In genomic region chr2:127570282-127571250, GRCh38 we compare ENCODE assay signal across 16 cellular contexts. TPM values are rescaled to one million over a fixed set of nuclear protein-coding genes. Genes with fewer than 3 reads are reported as not detected.
DNase-seq lines count a peak whose midpoint lies in the region; ATAC-seq, FAIRE-seq and TF ChIP-seq lines count a peak whose summit lies in the region.
"Had no signal": no experiment of that assay in that cellular context is flagged by ENCODE, and none has a peak within 500 bp of the region (broad histone marks: within the 10 kb centered on the region; RNA-seq: fewer than 3 reads in every experiment).

No MANE protein-coding gene starts in this region.

- H3K4me3 Mint-ChIP-seq in astrocyte (ENCODE audit: unreplicated experiment): no peak overlapping the region
- H3K4me3 Mint-ChIP-seq: stimulated activated effector memory CD8-positive, alpha-beta T cell treated with anti-CD3 and anti-CD28 coated beads, Interleukin-12 subunit alpha, Interleukin-12 subunit beta, amount 100 ng/mL, for 72 hours had no signal

- H3K9ac ChIP-seq in astrocyte (ENCODE audit: low read length): no peak overlapping the region
- H3K9ac ChIP-seq in smooth muscle cell (ENCODE audit: low read depth): no peak overlapping the region

- H3K4me2 ChIP-seq in astrocyte (ENCODE audit: low read length) (peak overlapping the region; percentile 20), smooth muscle cell (no peak overlapping the region)

- ATAC-seq in HG02970 (IDR thresholded peaks at IDR 0.05; ENCODE audit: low FRiP score, unreplicated experiment) (no peak), gastroesophageal sphincter (no peak)
- ATAC-seq: stimulated activated effector memory CD8-positive, alpha-beta T cell treated with anti-CD3 and anti-CD28 coated beads, Interleukin-12 subunit alpha, Interleukin-12 subunit beta, amount 100 ng/mL, for 72 hours had no signal

- WGBS in spleen, 5 donors: 63 to 79% (median 77%) methylated on average over 18 of the region's 18 CpGs
- 76% methylated on average over 18 of the region's 18 CpGs for WGBS in smooth muscle cell (ENCODE audit: low lambda C conversion rate)
- 40 to 57% methylated on average over 15 to 18 of the region's 18 CpGs for WGBS in gastroesophageal sphincter (ENCODE audit: low coverage in 1 of 2), 2 donors

- FAIRE-seq in astrocyte (lab: Jason Lieb, UNC): peak; percentile 70
- no peak for FAIRE-seq in D721Med (lab: Jason Lieb, UNC)

- H4K20me1 ChIP-seq in astrocyte (ENCODE audit: insufficient read depth, low read length) (no peaks in the 10 kb centered on the region), smooth muscle cell (ENCODE audit: low read depth) (no peaks in the 10 kb centered on the region)

- no peaks in the 10 kb centered on the region for H3K9me3 Mint-ChIP-seq in astrocyte (ENCODE audit: unreplicated experiment)
- H3K9me3 Mint-ChIP-seq: stimulated activated effector memory CD8-positive, alpha-beta T cell treated with anti-CD3 and anti-CD28 coated beads, Interleukin-12 subunit alpha, Interleukin-12 subunit beta, amount 100 ng/mL, for 72 hours had no signal

- H3K27me3 ChIP-seq in astrocyte (ENCODE audit: insufficient read depth, low read length): no peaks in the 10 kb centered on the region
- H3K27me3 ChIP-seq in left ventricle myocardium inferior (ENCODE audit: low read depth): no peaks in the 10 kb centered on the region
- H3K27me3 ChIP-seq in spleen (replicated peaks in 1 of 7): no peaks in the 10 kb centered on the region
- no peaks in the 10 kb centered on the region for H3K27me3 ChIP-seq in smooth muscle cell (ENCODE audit: low read depth)
- peaks cover 3% of the 10 kb centered on the region for H3K27me3 ChIP-seq in gastroesophageal sphincter
- H3K27me3 ChIP-seq: ovary had no signal

- H2AFZ ChIP-seq in astrocyte (ENCODE audit: low read depth, low read length) (no peak overlapping the region), smooth muscle cell (ENCODE audit: low read depth) (no peak overlapping the region)

- TF ChIP-seq EP300 in gastroesophageal sphincter (IDR thresholded peaks at IDR 0.05): no peak

- TF ChIP-seq POLR2A in spleen (IDR thresholded peaks at IDR 0.05) (no peak), gastroesophageal sphincter (IDR thresholded peaks at IDR 0.05) (no peak)

- H3K4me3 ChIP-seq in astrocyte (ENCODE audit: insufficient read depth, low read depth, low read length): no peak overlapping the region
- no peak overlapping the region for H3K4me3 ChIP-seq in left ventricle myocardium inferior
- H3K4me3 ChIP-seq in spleen: no peak overlapping the region
- no peak overlapping the region for H3K4me3 ChIP-seq in smooth muscle cell
- H3K4me3 ChIP-seq in gastroesophageal sphincter: no peak overlapping the region
- H3K4me3 ChIP-seq: lung, ovary had no signal

- H3K4me1 Mint-ChIP-seq in astrocyte (ENCODE audit: low read depth, unreplicated experiment): peaks cover 11% of the 10 kb centered on the region

- H3K79me2 ChIP-seq in astrocyte (ENCODE audit: insufficient read depth, low read length): no peaks in the 10 kb centered on the region
- no peaks in the 10 kb centered on the region for H3K79me2 ChIP-seq in smooth muscle cell (ENCODE audit: low read depth)

- H3K9me3 ChIP-seq in astrocyte (ENCODE audit: insufficient read depth, low read depth, low read length) (no peaks in the 10 kb centered on the region), left ventricle myocardium inferior (replicated peaks) (no peaks in the 10 kb centered on the region), spleen (no peaks in the 10 kb centered on the region), smooth muscle cell (replicated peaks; ENCODE audit: low read depth) (no peaks in the 10 kb centered on the region), gastroesophageal sphincter (no peaks in the 10 kb centered on the region)
- H3K9me3 ChIP-seq: ovary had no signal

- no peaks in the 10 kb centered on the region for H3F3A ChIP-seq in smooth muscle cell (ENCODE audit: low read depth)

- peaks cover 25% of the 10 kb centered on the region for H3K27me3 Mint-ChIP-seq in astrocyte (ENCODE audit: low read depth, unreplicated experiment)

- H3K4me1 ChIP-seq in astrocyte (ENCODE audit: insufficient read depth, low read length): peaks cover 17% of the 10 kb centered on the region
- peaks cover 27% of the 10 kb centered on the region for H3K4me1 ChIP-seq in left ventricle myocardium inferior
- H3K4me1 ChIP-seq in spleen: peaks cover 0 to 15% (median 7%) of the 10 kb centered on the region in 6 donors
- H3K4me1 ChIP-seq in smooth muscle cell (ENCODE audit: low read depth): no peaks in the 10 kb centered on the region
- peaks cover 0 to 21% (median 6%) of the 10 kb centered on the region in 3 donors for H3K4me1 ChIP-seq in gastroesophageal sphincter

- peak; percentile 28 for DNase-seq in GM03348 (ENCODE audit: low spot score)
- peak; percentile 63 for DNase-seq in astrocyte (ENCODE audit: low read depth)
- peak; percentile 37 for DNase-seq in left ventricle myocardium inferior
- peak; percentile 67 for DNase-seq in spleen
- no peak for DNase-seq in smooth muscle cell (lab: John Stamatoyannopoulos, UW; ENCODE audit: unreplicated experiment)
- DNase-seq in D721Med (ENCODE audit: insufficient read length, low spot score): no peak
- DNase-seq: amniotic stem cell; effector CD8-positive, alpha-beta T cell; NCI-H1436 treated with DMSO at 0.1 percent for 48 hours; NCI-H526; SHP77 had no signal

- H3K36me3 ChIP-seq in astrocyte (ENCODE audit: insufficient read depth, low read length) (no peaks in the 10 kb centered on the region), left ventricle myocardium inferior (no peaks in the 10 kb centered on the region), spleen (no peaks in the 10 kb centered on the region), smooth muscle cell (ENCODE audit: low read depth) (no peaks in the 10 kb centered on the region), gastroesophageal sphincter (no peaks in the 10 kb centered on the region)
- H3K36me3 ChIP-seq: ovary had no signal

- intact Hi-C loops in left ventricle myocardium inferior (cut with micrococcal nuclease): no loop called here
- intact Hi-C loops in spleen (cut with DNase I; ENCODE audit: low total_unique reads): no loop called here

- H3K27ac Mint-ChIP-seq in astrocyte (ENCODE audit: unreplicated experiment): peak overlapping the region; percentile 50
- H3K27ac Mint-ChIP-seq: stimulated activated effector memory CD8-positive, alpha-beta T cell treated with anti-CD3 and anti-CD28 coated beads, Interleukin-12 subunit alpha, Interleukin-12 subunit beta, amount 100 ng/mL, for 72 hours had no signal

- H3K36me3 Mint-ChIP-seq in astrocyte (ENCODE audit: low read depth, unreplicated experiment): no peaks in the 10 kb centered on the region
- H3K36me3 Mint-ChIP-seq: stimulated activated effector memory CD8-positive, alpha-beta T cell treated with anti-CD3 and anti-CD28 coated beads, Interleukin-12 subunit alpha, Interleukin-12 subunit beta, amount 100 ng/mL, for 72 hours had no signal

- H3K27ac ChIP-seq in astrocyte (ENCODE audit: low read depth, low read length): no peak overlapping the region
- no peak overlapping the region for H3K27ac ChIP-seq in left ventricle myocardium inferior (replicated peaks)
- no peak overlapping the region for H3K27ac ChIP-seq in spleen
- no peak overlapping the region for H3K27ac ChIP-seq in smooth muscle cell (ENCODE audit: low read depth)
- H3K27ac ChIP-seq in gastroesophageal sphincter: no peak overlapping the region
- H3K27ac ChIP-seq: ovary had no signal

- TF ChIP-seq CTCF in astrocyte (IDR thresholded peaks at IDR 0.05; ENCODE audit: insufficient read depth, low read depth, low read length) (no peak), left ventricle myocardium inferior (IDR thresholded peaks at IDR 0.05; ENCODE audit: borderline replicate concordance) (no peak), spleen (IDR thresholded peaks at IDR 0.05 in 8 of 11, conservative IDR thresholded peaks at IDR 0.05 in 3 of 11) (no peak), smooth muscle cell (IDR thresholded peaks at IDR 0.05; ENCODE audit: borderline replicate concordance, insufficient read depth, poor library complexity, severe bottlenecking) (no peak), D721Med (IDR thresholded peaks at IDR 0.05; ENCODE audit: insufficient read depth, missing control alignments) (no peak), gastroesophageal sphincter (IDR thresholded peaks at IDR 0.05) (no peak)

RNA-seq across cellular contexts. Expression of gene MYO7B, which starts 35.1 kb away (rescaled TPM):
- 0.34 and 0.77 TPM in 2 replicates for total RNA-seq in astrocyte
- 0.44 TPM for total RNA-seq in left ventricle myocardium inferior
- 10 to 100 TPM; 32.3 to 55.7 (median 50.1) TPM for total RNA-seq in spleen
- 100 to 1,000 TPM in 2 of 3 donors, 10 to 100 TPM in 1; 76.9 to 165 (median 103) TPM for polyA plus RNA-seq in spleen
- total RNA-seq in smooth muscle cell: 0.04 and 0.09 TPM in 2 replicates
- polyA plus RNA-seq in smooth muscle cell: 0.35 TPM in 1 of 2 replicates, not detected in the other
- total RNA-seq in gastroesophageal sphincter: under 1 TPM in 3 of 4 donors, not detected in 1; 0.27 to 0.77 (median 0.54) TPM

RNA-seq across cellular contexts. Expression of gene IWS1, which starts 44.3 kb away (rescaled TPM):
- total RNA-seq in astrocyte: 51.6 and 56.2 TPM in 2 replicates
- total RNA-seq in left ventricle myocardium inferior: 59.8 TPM
- total RNA-seq in spleen: 10 to 100 TPM; 40.5 to 59.7 (median 44.3) TPM
- 10 to 100 TPM; 18.8 to 28.1 (median 22.0) TPM for polyA plus RNA-seq in spleen
- total RNA-seq in smooth muscle cell: 36.1 and 38.0 TPM in 2 replicates
- polyA plus RNA-seq in smooth muscle cell: 31.2 and 48.5 TPM in 2 replicates
- 10 to 100 TPM; 36.9 to 43.9 (median 39.6) TPM for total RNA-seq in gastroesophageal sphincter

Comparison
In these comparisons a context has a peak if more than half of its experiments do, and no peak if none do; other contexts are left out.
1. DNase-seq: peak in GM03348 (single experiment), astrocyte (single experiment), left ventricle myocardium inferior (single experiment) and spleen (single experiment); none in smooth muscle cell (single experiment) and D721Med (single experiment).
2. RNA of gene MYO7B, which starts 35.1 kb away (total RNA-seq): 32.3 to 55.7 TPM in spleen; 0.34 to 0.77 TPM in astrocyte, 0.27 to 0.77 TPM in gastroesophageal sphincter, 0.44 TPM in left ventricle myocardium inferior (single experiment) and 0.04 to 0.09 TPM in smooth muscle cell; every median in the first group is over 10 times any median in the second.